ENCODE assay signal across 8 cellular contexts in genomic region chr19:40147693-40148347, GRCh38. TPM values are rescaled to one million over a fixed set of nuclear protein-coding genes. Genes with fewer than 3 reads are reported as not detected.
DNase-seq lines count a peak whose midpoint lies in the region; ATAC-seq and TF ChIP-seq lines count a peak whose summit lies in the region.

No MANE protein-coding gene starts in this region.

- H3K9ac ChIP-seq in BLaER1 (peak overlapping the region; percentile 59; the same call in 1 of the 2 replicates), KMS-11 (no peak overlapping the region)

- TF ChIP-seq CTCF in KMS-11 (conservative IDR thresholded peaks at IDR 0.05; ENCODE audit: low read depth, low read length) (no peak), tibial nerve (IDR thresholded peaks at IDR 0.05) (no peak)

- WGBS in tibial nerve, 2 donors, result 58% methylated on average over 18 to 21 of the region's 21 CpGs

- H3K27ac ChIP-seq in BLaER1 (peak overlapping the region; percentile 85), KMS-11 (no peak overlapping the region), tibial nerve (no peak overlapping the region)

- TF ChIP-seq POLR2A in tibial nerve (IDR thresholded peaks at IDR 0.05), result no peak

- H3K79me2 ChIP-seq in KMS-11 (ENCODE audit: insufficient read depth, low read depth), result no peaks in the 10 kb centered on the region

- H4K20me1 ChIP-seq in BLaER1 (no peaks in the 10 kb centered on the region), KMS-11 (ENCODE audit: insufficient read depth) (no peaks in the 10 kb centered on the region)

- H3K36me3 ChIP-seq in BLaER1 (no peaks in the 10 kb centered on the region), KMS-11 (ENCODE audit: insufficient read depth) (no peaks in the 10 kb centered on the region), tibial nerve (no peaks in the 10 kb centered on the region)

- H3K4me1 ChIP-seq in BLaER1, result peaks cover 69% of the 10 kb centered on the region
- peaks cover 32% of the 10 kb centered on the region for H3K4me1 ChIP-seq in KMS-11 (ENCODE audit: low read depth, poor library complexity, severe bottlenecking)
- peaks cover 0 to 11% (median 2%) of the 10 kb centered on the region in 4 donors for H3K4me1 ChIP-seq in tibial nerve

- H3K4me2 ChIP-seq in BLaER1 (peak overlapping the region; percentile 88), KMS-11 (peak overlapping the region; percentile 48; the same call in 1 of the 2 replicates)

- no peak overlapping the region; the same call in 1 of the 2 replicates for H2AFZ ChIP-seq in KMS-11 (ENCODE audit: low read depth)

- ATAC-seq in left lobe of liver (no peak), HG03025 (IDR thresholded peaks at IDR 0.05; ENCODE audit: low FRiP score, unreplicated experiment) (no peak)

- H3K4me3 ChIP-seq in BLaER1, result peak overlapping the region; percentile 24; the same call in 1 of the 2 replicates
- H3K4me3 ChIP-seq in KMS-11 (IDR thresholded peaks at IDR 0.05; ENCODE audit: insufficient read depth, low read depth, low read length), result no peak overlapping the region
- peak overlapping the region in 1 of 4 donors; percentile 8 for H3K4me3 ChIP-seq in tibial nerve

- no peaks in the 10 kb centered on the region for H3K27me3 ChIP-seq in BLaER1
- H3K27me3 ChIP-seq in KMS-11 (ENCODE audit: insufficient read depth, low read depth), result no peaks in the 10 kb centered on the region
- peaks cover 0 to 7% of the 10 kb centered on the region in 2 donors for H3K27me3 ChIP-seq in tibial nerve

- DNase-seq in amniotic stem cell (lab: John Stamatoyannopoulos, UW), result peak; percentile 63
- DNase-seq in left lobe of liver (ENCODE audit: low spot score), result peak; percentile 37
- DNase-seq in tibial nerve (ENCODE audit: low spot score in 2 of 2), result no peak
- no peak for DNase-seq in HK-2 (ENCODE audit: unreplicated experiment)
- no peak for DNase-seq in NCI-H1930 (lab: John Stamatoyannopoulos, UW)

- TF ChIP-seq EP300 in tibial nerve (IDR thresholded peaks at IDR 0.05), result peak in 1 of 2 donors; percentile 35

- H3K9me3 ChIP-seq in BLaER1, result peaks cover 15% of the 10 kb centered on the region
- no peaks in the 10 kb centered on the region for H3K9me3 ChIP-seq in tibial nerve

RNA-seq across cellular contexts. Expression of gene MAP3K10, which starts 43.4 kb away (rescaled TPM):
- total RNA-seq in left lobe of liver (7.7 TPM), tibial nerve (10 to 100 TPM; 12.7 to 24.6 (median 13.9) TPM)

RNA-seq across cellular contexts. Expression of gene ZNF780A, which starts 57.1 kb away (rescaled TPM):
- total RNA-seq in left lobe of liver, result 15.9 TPM
- 10 to 100 TPM in 3 of 4 donors, 1 to 10 TPM in 1; 9.6 to 15.7 (median 13.0) TPM for total RNA-seq in tibial nerve

Comparison
In these comparisons a context has a peak if more than half of its experiments do, and no peak if none do; other contexts are left out.
1. DNase-seq: peak in amniotic stem cell (single experiment) and left lobe of liver (single experiment); none in tibial nerve (0 of 2), HK-2 (single experiment) and NCI-H1930 (0 of 2).